In genomic region chr4:36244257-36245084, GRCh38 we compare ENCODE assay signal across 8 cellular contexts.
DNase-seq lines count a peak whose midpoint lies in the region; ATAC-seq lines count a peak whose summit lies in the region.

Gene ARAP2 (minus strand): TSS chr4:36244514. CDS start chr4:36229486, 15,028 bp downstream.

- H3K27me3 ChIP-seq in HUES6 (ENCODE audit: control insufficient read depth, insufficient read depth, low read length): peaks cover 56% of the 10 kb centered on the region

- H3K4me1 Mint-ChIP-seq in T-helper 1 cell treated with Interleukin-12 subunit alpha and Interleukin-12 subunit beta and Interleukin-4 antibody, amounts not matched to agents 30 μg/mL and 1 μg/mL, for 36 hours (ENCODE audit: low read depth): peaks cover 36% of the 10 kb centered on the region

- peak within 1 kb of the TSS; percentile 91 for H3K4me3 Mint-ChIP-seq in T-helper 1 cell treated with Interleukin-12 subunit alpha and Interleukin-12 subunit beta and Interleukin-4 antibody, amounts not matched to agents 30 μg/mL and 1 μg/mL, for 36 hours

- H3K27ac Mint-ChIP-seq in T-helper 1 cell treated with Interleukin-12 subunit alpha and Interleukin-12 subunit beta and Interleukin-4 antibody, amounts not matched to agents 30 μg/mL and 1 μg/mL, for 36 hours: peak within 1 kb of the TSS; percentile 88

- peak; percentile 83 for DNase-seq in D341Med (ENCODE audit: low spot score)
- DNase-seq in anterior cingulate cortex (lab: John Stamatoyannopoulos, UW): peak in 45 of 58 donors; percentile 21 to 80 (median 56)
- DNase-seq in cerebellar cortex (ENCODE audit: low spot score): no peak

- no peaks in the 10 kb centered on the region for H3K9me3 ChIP-seq in HUES6 (ENCODE audit: control insufficient read depth, insufficient read depth, low read depth, low read length)

- peak; percentile 40 for ATAC-seq in GM21367 (IDR thresholded peaks at IDR 0.05; ENCODE audit: unreplicated experiment)

- H3K4me1 ChIP-seq in HUES6 (ENCODE audit: control insufficient read depth, insufficient read depth, low read length): 0 out of 2 replicates have a peak, but pooled peaks cover 6% of the 10 kb centered on the region

- H3K9me3 Mint-ChIP-seq in T-helper 1 cell treated with Interleukin-12 subunit alpha and Interleukin-12 subunit beta and Interleukin-4 antibody, amounts not matched to agents 30 μg/mL and 1 μg/mL, for 36 hours: peaks cover under 1% of the 10 kb centered on the region

- H3K36me3 ChIP-seq in HUES6 (ENCODE audit: control insufficient read depth, insufficient read depth, low read length): no peaks in the 10 kb centered on the region

- H3K4me3 ChIP-seq in HUES6 (ENCODE audit: low read depth, low read length): peak within 1 kb of the TSS; percentile 68
- H3K4me3 ChIP-seq in iPS-11a (ENCODE audit: low read depth, low read length): peak within 1 kb of the TSS; percentile 56
- peak within 1 kb of the TSS; percentile 61 to 90 (median 80) for H3K4me3 ChIP-seq in skin epidermis

- peaks cover 23% of the 10 kb centered on the region for H3K36me3 Mint-ChIP-seq in T-helper 1 cell treated with Interleukin-12 subunit alpha and Interleukin-12 subunit beta and Interleukin-4 antibody, amounts not matched to agents 30 μg/mL and 1 μg/mL, for 36 hours (ENCODE audit: low read depth)

- no peak within 1 kb of the TSS for H3K27ac ChIP-seq in HUES6 (ENCODE audit: low read depth, low read length)
- H3K27ac ChIP-seq in skin epidermis: peak within 1 kb of the TSS; percentile 92 to 99 (median 97)

- peaks cover 13% of the 10 kb centered on the region for H3K27me3 Mint-ChIP-seq in T-helper 1 cell treated with Interleukin-12 subunit alpha and Interleukin-12 subunit beta and Interleukin-4 antibody, amounts not matched to agents 30 μg/mL and 1 μg/mL, for 36 hours (ENCODE audit: low read depth)

- no peak within 1 kb of the TSS for H3K9ac ChIP-seq in HUES6 (ENCODE audit: low read length)
